Comparison of ENCODE assay signal across 17 cellular contexts in genomic region chr7:30087371-30087770, GRCh38. TPM values are rescaled to one million over a fixed set of nuclear protein-coding genes. Genes with fewer than 3 reads are reported as not detected.
DNase-seq lines count a peak whose midpoint lies in the region; ATAC-seq, FAIRE-seq and TF ChIP-seq lines count a peak whose summit lies in the region.
"Had no signal": no experiment of that assay in that cellular context is flagged by ENCODE, and none has a peak within 500 bp of the region (broad histone marks: within the 10 kb centered on the region; RNA-seq: fewer than 3 reads in every experiment).

No MANE protein-coding gene starts in this region.

- CTCF ChIA-PET in K562 (lab: Yijun Ruan, JAX; ENCODE audit: low intra/inter-chr PET ratio) = no interaction called here
- CTCF ChIA-PET in activated CD4-positive, alpha-beta T cell treated with anti-CD3 and anti-CD28 coated beads, Interleukin-2, amount 10 ng/mL, durations not matched to agents 7 days and 5 days (lab: Charles Lee) = interaction anchor here (1.1 kb wide), 1 partner anchor 26 kb away, joined by 3 read pairs; no protein-coding TSS in a partner anchor

- TF ChIP-seq RAD21 in K562 (CRISPR knock-in tag; conservative IDR thresholded peaks at IDR 0.05 in 1 of 2, IDR thresholded peaks at IDR 0.05 in 1 of 2) = no peak

- DNase-seq in MV-4-11 (lab: John Stamatoyannopoulos, UW) (peak; percentile 3), K562 (ENCODE audit: extremely low read depth in 1 of 4, low spot score in 3 of 4) (no peak), NOMO-1 (lab: John Stamatoyannopoulos, UW; ENCODE audit: unreplicated experiment in 2 of 2) (no peak)
- DNase-seq in stimulated activated naive B cell treated with anti-CD40 and anti-IgM and Interleukin-4, amounts not matched to agents 10 μg/mL and 1 μg/mL and 100 μg/mL, for 72 hours = no peak
- DNase-seq in activated CD4-positive, alpha-beta T cell treated with anti-CD3 and anti-CD28 coated beads, Interleukin-2, amount 10 ng/mL, durations not matched to agents 7 days and 5 days = no peak
- DNase-seq: BE2C; CD8-positive, alpha-beta T cell; DND-41; GDM1; NCI-H1092; NCI-H69; Peyer's patch; SHP77 had no signal

- peaks cover 11 to 12% of the 10 kb centered on the region in 2 donors for H3K4me1 Mint-ChIP-seq in stimulated activated naive B cell treated with anti-CD40 and anti-IgM and Interleukin-4, amounts not matched to agents 10 μg/mL and 1 μg/mL and 100 μg/mL, for 72 hours
- no peaks in the 10 kb centered on the region for H3K4me1 Mint-ChIP-seq in activated CD4-positive, alpha-beta T cell treated with anti-CD3 and anti-CD28 coated beads, Interleukin-2, amount 10 ng/mL, durations not matched to agents 7 days and 5 days

- BruUV-seq in K562 (replicated peaks; lab: Mats Ljungman, UMichigan) = no TSS peak

- no peak overlapping the region for H2AFZ ChIP-seq in K562 (ENCODE audit: low read depth, low read length)

- intact Hi-C loops in K562 (cut with micrococcal nuclease) = no loop called here

- H3K36me3 ChIP-seq in K562 (ENCODE audit: control insufficient read depth, insufficient read depth, low read length) = no peaks in the 10 kb centered on the region
- H3K36me3 ChIP-seq: BE2C, Peyer's patch had no signal

- no peak for TF ChIP-seq POLR2A in K562 (conservative IDR thresholded peaks at IDR 0.05)

- H3K79me2 ChIP-seq in K562 (ENCODE audit: control insufficient read depth, insufficient read depth, low read length) = no peaks in the 10 kb centered on the region

- H3K9me1 ChIP-seq in K562 (ENCODE audit: control insufficient read depth, insufficient read depth, low read length) = no peaks in the 10 kb centered on the region

- no peak overlapping the region for H3K4me3 ChIP-seq in K562
- H3K4me3 ChIP-seq: Peyer's patch had no signal

- H3K9ac ChIP-seq in K562 (ENCODE audit: insufficient read depth in 1 of 2, low read depth in 2 of 2, low read length in 2 of 2) = no peak overlapping the region

- H3K27me3 Mint-ChIP-seq in stimulated activated naive B cell treated with anti-CD40 and anti-IgM and Interleukin-4, amounts not matched to agents 10 μg/mL and 1 μg/mL and 100 μg/mL, for 72 hours = no peaks in the 10 kb centered on the region
- H3K27me3 Mint-ChIP-seq in activated CD4-positive, alpha-beta T cell treated with anti-CD3 and anti-CD28 coated beads, Interleukin-2, amount 10 ng/mL, durations not matched to agents 7 days and 5 days = no peaks in the 10 kb centered on the region

- peaks cover 4 to 6% of the 10 kb centered on the region in 2 donors for H3K36me3 Mint-ChIP-seq in stimulated activated naive B cell treated with anti-CD40 and anti-IgM and Interleukin-4, amounts not matched to agents 10 μg/mL and 1 μg/mL and 100 μg/mL, for 72 hours
- no peaks in the 10 kb centered on the region for H3K36me3 Mint-ChIP-seq in activated CD4-positive, alpha-beta T cell treated with anti-CD3 and anti-CD28 coated beads, Interleukin-2, amount 10 ng/mL, durations not matched to agents 7 days and 5 days (ENCODE audit: low read depth)

- no peaks in the 10 kb centered on the region for H4K20me1 ChIP-seq in K562 (replicated peaks; ENCODE audit: control insufficient read depth, insufficient read depth, low read length)

- TF ChIP-seq CTCF in K562 (IDR thresholded peaks at IDR 0.05 in 2 of 3, conservative IDR thresholded peaks at IDR 0.05 in 1 of 3; ENCODE audit: insufficient read depth in 2 of 3, low read depth in 1 of 3, low read length in 3 of 3) = no peak

- no peaks in the 10 kb centered on the region for H3K9me3 Mint-ChIP-seq in stimulated activated naive B cell treated with anti-CD40 and anti-IgM and Interleukin-4, amounts not matched to agents 10 μg/mL and 1 μg/mL and 100 μg/mL, for 72 hours
- H3K9me3 Mint-ChIP-seq in activated CD4-positive, alpha-beta T cell treated with anti-CD3 and anti-CD28 coated beads, Interleukin-2, amount 10 ng/mL, durations not matched to agents 7 days and 5 days = no peaks in the 10 kb centered on the region
- H3K9me3 Mint-ChIP-seq: CD8-positive, alpha-beta T cell had no signal

- no peak overlapping the region for H3K4me2 ChIP-seq in K562 (ENCODE audit: insufficient read depth, low read length)

- no peaks in the 10 kb centered on the region for H3K9me3 ChIP-seq in K562 (replicated peaks; ENCODE audit: control insufficient read depth, insufficient read depth, low read depth, low read length)
- H3K9me3 ChIP-seq: BE2C, Peyer's patch had no signal

- FAIRE-seq in K562 (lab: Jason Lieb, UNC) = no peak
- FAIRE-seq: GM19239 had no signal

- in situ Hi-C loops in K562 (cut with MboI) = no loop called here

- H3K27ac ChIP-seq in K562 (ENCODE audit: extremely low read depth, low read depth, low read length) = no peak overlapping the region
- H3K27ac ChIP-seq: Peyer's patch had no signal

- no peaks in the 10 kb centered on the region for H3K4me1 ChIP-seq in K562 (replicated peaks in 1 of 2; ENCODE audit: control insufficient read depth in 2 of 2, insufficient read depth in 2 of 2, low read length in 2 of 2)
- H3K4me1 ChIP-seq: BE2C, Peyer's patch had no signal

- H3K27me3 ChIP-seq in K562 (ENCODE audit: control insufficient read depth in 2 of 2, insufficient read depth in 2 of 2, low read length in 2 of 2) = no peaks in the 10 kb centered on the region
- H3K27me3 ChIP-seq: BE2C, Peyer's patch had no signal

- peak overlapping the region; percentile 85 for H3K27ac Mint-ChIP-seq in stimulated activated naive B cell treated with anti-CD40 and anti-IgM and Interleukin-4, amounts not matched to agents 10 μg/mL and 1 μg/mL and 100 μg/mL, for 72 hours
- no peak overlapping the region for H3K27ac Mint-ChIP-seq in activated CD4-positive, alpha-beta T cell treated with anti-CD3 and anti-CD28 coated beads, Interleukin-2, amount 10 ng/mL, durations not matched to agents 7 days and 5 days
- H3K27ac Mint-ChIP-seq: CD8-positive, alpha-beta T cell had no signal

- ATAC-seq in GM18858 (IDR thresholded peaks at IDR 0.05; ENCODE audit: unreplicated experiment) (peak; percentile 60), K562 (no peak), GM19023 (IDR thresholded peaks at IDR 0.05; ENCODE audit: unreplicated experiment) (no peak)
- ATAC-seq in stimulated activated naive B cell treated with anti-CD40 and anti-IgM and Interleukin-4, amounts not matched to agents 10 μg/mL and 1 μg/mL and 100 μg/mL, for 72 hours (replicated peaks) = peak; percentile 85 to 91
- ATAC-seq: CD8-positive, alpha-beta T cell; HCT116 had no signal

- TF ChIP-seq EP300 in K562 (IDR thresholded peaks at IDR 0.05; ENCODE audit: low read length) = no peak

- POLR2A ChIA-PET in K562 (lab: Yijun Ruan, JAX) = interaction anchor here (0.8 kb wide), 1 partner anchor 449 kb away, joined by 3 read pairs; no protein-coding TSS in a partner anchor
- POLR2A ChIA-PET in activated CD4-positive, alpha-beta T cell treated with anti-CD3 and anti-CD28 coated beads, Interleukin-2, amount 10 ng/mL, durations not matched to agents 7 days and 5 days (lab: Charles Lee) = no interaction called here

- H3K4me3 Mint-ChIP-seq in stimulated activated naive B cell treated with anti-CD40 and anti-IgM and Interleukin-4, amounts not matched to agents 10 μg/mL and 1 μg/mL and 100 μg/mL, for 72 hours = no peak overlapping the region
- H3K4me3 Mint-ChIP-seq in activated CD4-positive, alpha-beta T cell treated with anti-CD3 and anti-CD28 coated beads, Interleukin-2, amount 10 ng/mL, durations not matched to agents 7 days and 5 days = no peak overlapping the region
- H3K4me3 Mint-ChIP-seq: CD8-positive, alpha-beta T cell had no signal

TF ChIP-seq in K562, 482 proteins besides CTCF, POLR2A, EP300 and RAD21 (continues in another document):
- peak; percentile 23; the same call in 1 of the 2 replicates for TF ChIP-seq ZNF316 (IDR thresholded peaks at IDR 0.05)

RNA-seq across cellular contexts. Expression of gene MTURN, which starts 47.4 kb away (rescaled TPM):
- total RNA-seq in K562 (2011; cell fraction: chromatin; rRNA removed; ENCODE audit: low replicate concordance) = 10.7 and 25.4 TPM in 2 replicates
- 8.7 and 10.9 TPM in 2 replicates for total RNA-seq in K562 (2011; cell fraction: nucleolus; rRNA removed)
- total RNA-seq in K562 (2011; cell fraction: nucleoplasm; rRNA removed) = 20.8 and 31.9 TPM in 2 replicates
- total RNA-seq in K562 (2014; rRNA removed) = 8.8 and 10.0 TPM in 2 replicates
- 6.4 and 7.8 TPM in 2 replicates for total RNA-seq in K562 (2014; rRNA removed; fragmentation: Illumina TruSeq; extraction: Trizol)
- 1.4 and 1.6 TPM in 2 replicates for total RNA-seq in K562 (2015; rRNA removed; fragmentation: Illumina TruSeq; extraction: Trizol)
- total RNA-seq in K562 (2021) = 5.0 and 7.7 TPM in 2 replicates
- polyA plus RNA-seq in K562 (2011; rRNA removed) = 9.2 and 14.8 TPM in 2 replicates
- polyA plus RNA-seq in K562 (2011; cell fraction: cytosol; rRNA removed) = 5.6 and 7.0 TPM in 2 replicates
- polyA plus RNA-seq in K562 (2011; cell fraction: nucleus; rRNA removed) = 23.8 and 26.1 TPM in 2 replicates
- 3.4 and 5.4 TPM in 2 replicates for polyA plus RNA-seq in K562 (2012)
- polyA plus RNA-seq in K562 (2014; fragmentation: Illumina TruSeq; extraction: Trizol) = 5.3 TPM in 2 replicates
- polyA plus RNA-seq in K562 (2014; fragmentation: Nextera tagmentation; extraction: Ambion mirVana) = 1 to 10 TPM in 1 of 2 experiments, under 1 TPM in 1; 0.94 to 1.0 TPM
- 6.5 and 8.0 TPM in 2 replicates for polyA plus RNA-seq in K562 (2014; rRNA removed)
- polyA minus RNA-seq in K562 (2011; rRNA and poly(A)+ RNA removed) = 9.0 and 14.6 TPM in 2 replicates
- 1.7 and 6.6 TPM in 2 replicates for polyA minus RNA-seq in K562 (2011; cell fraction: cytosol; rRNA and poly(A)+ RNA removed)
- 7.0 and 9.3 TPM in 2 replicates for polyA minus RNA-seq in K562 (2011; cell fraction: nucleus; rRNA and poly(A)+ RNA removed)
- total RNA-seq in activated CD4-positive, alpha-beta T cell treated with anti-CD3 and anti-CD28 coated beads, Interleukin-2, amount 10 ng/mL, durations not matched to agents 7 days and 5 days = 1 to 10 TPM; 3.7 to 4.1 TPM

RNA-seq across cellular contexts. Expression of gene PLEKHA8, which starts 59.2 kb away (rescaled TPM):
- total RNA-seq in K562 (2011; cell fraction: chromatin; rRNA removed; ENCODE audit: low replicate concordance) = 13.8 and 31.1 TPM in 2 replicates
- 6.5 and 8.7 TPM in 2 replicates for total RNA-seq in K562 (2011; cell fraction: nucleolus; rRNA removed)
- total RNA-seq in K562 (2011; cell fraction: nucleoplasm; rRNA removed) = 20.2 and 32.7 TPM in 2 replicates
- total RNA-seq in K562 (2014; rRNA removed) (9.5 and 10.0 TPM in 2 replicates), K562 (2014; rRNA removed; fragmentation: Illumina TruSeq; extraction: Trizol) (14.5 and 16.0 TPM in 2 replicates), K562 (2015; rRNA removed; fragmentation: Illumina TruSeq; extraction: Trizol) (12.0 and 12.8 TPM in 2 replicates), K562 (2021) (14.6 and 16.3 TPM in 2 replicates)
- polyA plus RNA-seq in K562 (2011; rRNA removed) (12.4 and 15.1 TPM in 2 replicates), K562 (2014; fragmentation: Illumina TruSeq; extraction: Trizol) (10.3 and 11.8 TPM in 2 replicates), K562 (2014; fragmentation: Nextera tagmentation; extraction: Ambion mirVana) (1 to 10 TPM; 3.2 to 3.9 TPM), K562 (2014; rRNA removed) (6.0 and 7.8 TPM in 2 replicates)
- 3.1 and 8.1 TPM in 2 replicates for polyA plus RNA-seq in K562 (2011; cell fraction: cytosol; rRNA removed)
- 11.5 and 23.8 TPM in 2 replicates for polyA plus RNA-seq in K562 (2011; cell fraction: nucleus; rRNA removed)
- polyA plus RNA-seq in K562 (2012) = 7.7 and 8.1 TPM in 2 replicates
- 19.2 and 27.7 TPM in 2 replicates for polyA minus RNA-seq in K562 (2011; rRNA and poly(A)+ RNA removed)
- 7.1 and 8.4 TPM in 2 replicates for polyA minus RNA-seq in K562 (2011; cell fraction: cytosol; rRNA and poly(A)+ RNA removed)
- polyA minus RNA-seq in K562 (2011; cell fraction: nucleus; rRNA and poly(A)+ RNA removed) = 12.5 and 25.8 TPM in 2 replicates
- 1 to 10 TPM; 5.2 to 6.3 TPM for total RNA-seq in activated CD4-positive, alpha-beta T cell treated with anti-CD3 and anti-CD28 coated beads, Interleukin-2, amount 10 ng/mL, durations not matched to agents 7 days and 5 days

Comparison
In these comparisons a context has a peak if more than half of its experiments do, and no peak if none do; other contexts are left out.
1. ATAC-seq: peak in GM18858 (single experiment) and stimulated activated naive B cell treated with anti-CD40 and anti-IgM and Interleukin-4, amounts not matched to agents 10 μg/mL and 1 μg/mL and 100 μg/mL, for 72 hours (2 of 2); none in K562 (single experiment) and GM19023 (single experiment).